In the genomic region with DNA sequence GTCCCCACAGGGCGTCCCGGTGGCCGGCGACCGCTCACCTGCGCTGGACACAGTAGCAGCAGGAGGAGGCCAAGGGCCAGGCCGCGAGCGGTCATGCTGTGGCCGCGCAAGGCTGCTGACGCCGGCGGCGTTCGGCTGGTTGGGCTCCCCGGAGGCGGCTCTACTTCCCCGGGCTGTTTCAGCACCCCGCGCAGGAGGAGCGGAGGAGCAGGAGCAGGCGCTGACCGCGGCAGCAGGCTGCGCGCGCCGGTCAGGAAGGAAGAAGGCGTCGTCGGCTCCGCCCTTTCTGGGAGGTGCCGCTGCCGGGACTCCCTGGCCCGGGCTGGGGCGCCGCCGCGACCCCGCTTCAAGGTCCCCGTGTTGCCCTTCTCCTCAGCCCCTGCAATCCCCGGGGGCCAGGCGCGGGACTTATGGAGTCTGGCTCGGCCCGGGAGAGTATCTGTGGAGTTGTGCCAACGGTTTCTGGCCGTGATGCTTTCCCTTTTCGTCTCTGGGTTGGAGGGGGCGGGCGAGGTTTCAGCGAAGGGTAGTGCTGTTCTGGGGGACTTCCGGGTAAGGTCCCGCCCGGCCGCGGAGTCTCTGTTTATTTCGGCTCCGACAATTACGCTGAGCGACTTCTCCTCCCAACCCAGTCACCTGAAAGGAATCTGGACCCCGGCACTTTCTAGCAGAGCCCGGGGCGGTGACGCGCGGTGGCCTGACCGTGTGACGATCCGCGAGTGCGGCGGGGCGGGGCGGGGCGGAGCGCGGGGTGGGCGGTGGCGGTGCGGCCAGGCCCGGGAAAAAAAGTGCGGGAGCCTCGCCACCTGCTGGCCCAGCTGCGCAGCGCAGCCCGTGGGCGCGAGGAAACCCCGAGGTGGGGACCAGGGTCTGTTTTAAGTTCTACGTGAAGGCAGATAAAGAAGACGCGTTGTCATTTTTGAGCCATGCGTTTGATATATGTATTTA, we compare ENCODE assay signal across 1 cellular context.
TF ChIP-seq lines count a peak whose summit lies in the region.

A gene (minus strand): TSS at position 258 of the 948 bp plus-strand sequence. CDS start 163 bp downstream, at position 95.

TF ChIP-seq in HepG2, 621 proteins besides CTCF, POLR2A, EP300 and RAD21 (continued from another document and continues in another):
- TF ChIP-seq, protein P1, sequence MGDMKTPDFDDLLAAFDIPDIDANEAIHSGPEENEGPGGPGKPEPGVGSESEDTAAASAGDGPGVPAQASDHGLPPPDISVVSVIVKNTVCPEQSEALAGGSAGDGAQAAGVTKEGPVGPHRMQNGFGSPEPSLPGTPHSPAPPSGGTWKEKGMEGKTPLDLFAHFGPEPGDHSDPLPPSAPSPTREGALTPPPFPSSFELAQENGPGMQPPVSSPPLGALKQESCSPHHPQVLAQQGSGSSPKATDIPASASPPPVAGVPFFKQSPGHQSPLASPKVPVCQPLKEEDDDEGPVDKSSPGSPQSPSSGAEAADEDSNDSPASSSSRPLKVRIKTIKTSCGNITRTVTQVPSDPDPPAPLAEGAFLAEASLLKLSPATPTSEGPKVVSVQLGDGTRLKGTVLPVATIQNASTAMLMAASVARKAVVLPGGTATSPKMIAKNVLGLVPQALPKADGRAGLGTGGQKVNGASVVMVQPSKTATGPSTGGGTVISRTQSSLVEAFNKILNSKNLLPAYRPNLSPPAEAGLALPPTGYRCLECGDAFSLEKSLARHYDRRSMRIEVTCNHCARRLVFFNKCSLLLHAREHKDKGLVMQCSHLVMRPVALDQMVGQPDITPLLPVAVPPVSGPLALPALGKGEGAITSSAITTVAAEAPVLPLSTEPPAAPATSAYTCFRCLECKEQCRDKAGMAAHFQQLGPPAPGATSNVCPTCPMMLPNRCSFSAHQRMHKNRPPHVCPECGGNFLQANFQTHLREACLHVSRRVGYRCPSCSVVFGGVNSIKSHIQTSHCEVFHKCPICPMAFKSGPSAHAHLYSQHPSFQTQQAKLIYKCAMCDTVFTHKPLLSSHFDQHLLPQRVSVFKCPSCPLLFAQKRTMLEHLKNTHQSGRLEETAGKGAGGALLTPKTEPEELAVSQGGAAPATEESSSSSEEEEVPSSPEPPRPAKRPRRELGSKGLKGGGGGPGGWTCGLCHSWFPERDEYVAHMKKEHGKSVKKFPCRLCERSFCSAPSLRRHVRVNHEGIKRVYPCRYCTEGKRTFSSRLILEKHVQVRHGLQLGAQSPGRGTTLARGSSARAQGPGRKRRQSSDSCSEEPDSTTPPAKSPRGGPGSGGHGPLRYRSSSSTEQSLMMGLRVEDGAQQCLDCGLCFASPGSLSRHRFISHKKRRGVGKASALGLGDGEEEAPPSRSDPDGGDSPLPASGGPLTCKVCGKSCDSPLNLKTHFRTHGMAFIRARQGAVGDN (CRISPR knock-in tag; IDR thresholded peaks at IDR 0.05): peak; percentile 91
- TF ChIP-seq ZNF34 (CRISPR knock-in tag; IDR thresholded peaks at IDR 0.05; ENCODE audit: borderline replicate concordance) (peak; percentile 81; the same call in 1 of the 2 replicates), ZNF672 (CRISPR knock-in tag; IDR thresholded peaks at IDR 0.05) (no peak), REL (CRISPR knock-in tag; conservative IDR thresholded peaks at IDR 0.05) (no peak), ZNF232 (CRISPR knock-in tag; IDR thresholded peaks at IDR 0.05; ENCODE audit: borderline replicate concordance) (no peak), ZNF619 (CRISPR knock-in tag; IDR thresholded peaks at IDR 0.05) (no peak), PAWR (CRISPR knock-in tag; IDR thresholded peaks at IDR 0.05; ENCODE audit: borderline replicate concordance) (no peak), SP1 (IDR thresholded peaks at IDR 0.05) (no peak), SP1 (CRISPR knock-in tag; IDR thresholded peaks at IDR 0.05) (peak; percentile 60; the same call in 1 of the 2 replicates), HCFC1 (IDR thresholded peaks at IDR 0.05; ENCODE audit: low read depth, low read length) (no peak), NFYB (CRISPR knock-in tag; IDR thresholded peaks at IDR 0.05) (0 out of 2 replicates have a peak, but pooled peaks have one; percentile 16), HDAC6 (IDR thresholded peaks at IDR 0.05; ENCODE audit: low read depth, low read length) (no peak), KDM4B (CRISPR knock-in tag; IDR thresholded peaks at IDR 0.05) (no peak), RNF2 (conservative IDR thresholded peaks at IDR 0.05; ENCODE audit: low read depth) (no peak), HMG20B (CRISPR knock-in tag; conservative IDR thresholded peaks at IDR 0.05) (no peak), FOXO1 (CRISPR knock-in tag; IDR thresholded peaks at IDR 0.05) (peak; percentile 18; the same call in 1 of the 2 replicates), ZNF44 (CRISPR knock-in tag; IDR thresholded peaks at IDR 0.05) (peak; percentile 17; the same call in 1 of the 2 replicates), AGO2 (optimal IDR thresholded peaks at IDR 0.05; ENCODE audit: low read depth, low read length) (peak; percentile 87), POLR2AphosphoS2 (IDR thresholded peaks at IDR 0.05; ENCODE audit: low read depth, low read length) (no peak)
- TF ChIP-seq, protein P2, sequence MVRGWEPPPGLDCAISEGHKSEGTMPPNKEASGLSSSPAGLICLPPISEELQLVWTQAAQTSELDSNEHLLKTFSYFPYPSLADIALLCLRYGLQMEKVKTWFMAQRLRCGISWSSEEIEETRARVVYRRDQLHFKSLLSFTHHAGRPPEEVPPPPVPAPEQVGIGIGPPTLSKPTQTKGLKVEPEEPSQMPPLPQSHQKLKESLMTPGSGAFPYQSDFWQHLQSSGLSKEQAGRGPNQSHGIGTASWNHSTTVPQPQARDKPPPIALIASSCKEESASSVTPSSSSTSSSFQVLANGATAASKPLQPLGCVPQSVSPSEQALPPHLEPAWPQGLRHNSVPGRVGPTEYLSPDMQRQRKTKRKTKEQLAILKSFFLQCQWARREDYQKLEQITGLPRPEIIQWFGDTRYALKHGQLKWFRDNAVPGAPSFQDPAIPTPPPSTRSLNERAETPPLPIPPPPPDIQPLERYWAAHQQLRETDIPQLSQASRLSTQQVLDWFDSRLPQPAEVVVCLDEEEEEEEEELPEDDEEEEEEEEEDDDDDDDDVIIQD (CRISPR knock-in tag; IDR thresholded peaks at IDR 0.05; ENCODE audit: low read depth): peak; percentile 32; the same call in 1 of the 2 replicates
- TF ChIP-seq, protein P3, sequence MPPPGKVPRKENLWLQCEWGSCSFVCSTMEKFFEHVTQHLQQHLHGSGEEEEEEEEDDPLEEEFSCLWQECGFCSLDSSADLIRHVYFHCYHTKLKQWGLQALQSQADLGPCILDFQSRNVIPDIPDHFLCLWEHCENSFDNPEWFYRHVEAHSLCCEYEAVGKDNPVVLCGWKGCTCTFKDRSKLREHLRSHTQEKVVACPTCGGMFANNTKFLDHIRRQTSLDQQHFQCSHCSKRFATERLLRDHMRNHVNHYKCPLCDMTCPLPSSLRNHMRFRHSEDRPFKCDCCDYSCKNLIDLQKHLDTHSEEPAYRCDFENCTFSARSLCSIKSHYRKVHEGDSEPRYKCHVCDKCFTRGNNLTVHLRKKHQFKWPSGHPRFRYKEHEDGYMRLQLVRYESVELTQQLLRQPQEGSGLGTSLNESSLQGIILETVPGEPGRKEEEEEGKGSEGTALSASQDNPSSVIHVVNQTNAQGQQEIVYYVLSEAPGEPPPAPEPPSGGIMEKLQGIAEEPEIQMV (CRISPR knock-in tag; IDR thresholded peaks at IDR 0.05; ENCODE audit: low read depth): peak; percentile 62; the same call in 1 of the 2 replicates
- TF ChIP-seq, protein P4, sequence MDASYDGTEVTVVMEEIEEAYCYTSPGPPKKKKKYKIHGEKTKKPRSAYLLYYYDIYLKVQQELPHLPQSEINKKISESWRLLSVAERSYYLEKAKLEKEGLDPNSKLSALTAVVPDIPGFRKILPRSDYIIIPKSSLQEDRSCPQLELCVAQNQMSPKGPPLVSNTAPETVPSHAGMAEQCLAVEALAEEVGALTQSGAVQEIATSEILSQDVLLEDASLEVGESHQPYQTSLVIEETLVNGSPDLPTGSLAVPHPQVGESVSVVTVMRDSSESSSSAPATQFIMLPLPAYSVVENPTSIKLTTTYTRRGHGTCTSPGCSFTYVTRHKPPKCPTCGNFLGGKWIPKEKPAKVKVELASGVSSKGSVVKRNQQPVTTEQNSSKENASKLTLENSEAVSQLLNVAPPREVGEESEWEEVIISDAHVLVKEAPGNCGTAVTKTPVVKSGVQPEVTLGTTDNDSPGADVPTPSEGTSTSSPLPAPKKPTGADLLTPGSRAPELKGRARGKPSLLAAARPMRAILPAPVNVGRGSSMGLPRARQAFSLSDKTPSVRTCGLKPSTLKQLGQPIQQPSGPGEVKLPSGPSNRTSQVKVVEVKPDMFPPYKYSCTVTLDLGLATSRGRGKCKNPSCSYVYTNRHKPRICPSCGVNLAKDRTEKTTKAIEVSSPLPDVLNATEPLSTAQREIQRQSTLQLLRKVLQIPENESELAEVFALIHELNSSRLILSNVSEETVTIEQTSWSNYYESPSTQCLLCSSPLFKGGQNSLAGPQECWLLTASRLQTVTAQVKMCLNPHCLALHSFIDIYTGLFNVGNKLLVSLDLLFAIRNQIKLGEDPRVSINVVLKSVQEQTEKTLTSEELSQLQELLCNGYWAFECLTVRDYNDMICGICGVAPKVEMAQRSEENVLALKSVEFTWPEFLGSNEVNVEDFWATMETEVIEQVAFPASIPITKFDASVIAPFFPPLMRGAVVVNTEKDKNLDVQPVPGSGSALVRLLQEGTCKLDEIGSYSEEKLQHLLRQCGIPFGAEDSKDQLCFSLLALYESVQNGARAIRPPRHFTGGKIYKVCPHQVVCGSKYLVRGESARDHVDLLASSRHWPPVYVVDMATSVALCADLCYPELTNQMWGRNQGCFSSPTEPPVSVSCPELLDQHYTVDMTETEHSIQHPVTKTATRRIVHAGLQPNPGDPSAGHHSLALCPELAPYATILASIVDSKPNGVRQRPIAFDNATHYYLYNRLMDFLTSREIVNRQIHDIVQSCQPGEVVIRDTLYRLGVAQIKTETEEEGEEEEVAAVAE (CRISPR knock-in tag; IDR thresholded peaks at IDR 0.05; ENCODE audit: borderline replicate concordance): no peak
- TF ChIP-seq, protein P5, sequence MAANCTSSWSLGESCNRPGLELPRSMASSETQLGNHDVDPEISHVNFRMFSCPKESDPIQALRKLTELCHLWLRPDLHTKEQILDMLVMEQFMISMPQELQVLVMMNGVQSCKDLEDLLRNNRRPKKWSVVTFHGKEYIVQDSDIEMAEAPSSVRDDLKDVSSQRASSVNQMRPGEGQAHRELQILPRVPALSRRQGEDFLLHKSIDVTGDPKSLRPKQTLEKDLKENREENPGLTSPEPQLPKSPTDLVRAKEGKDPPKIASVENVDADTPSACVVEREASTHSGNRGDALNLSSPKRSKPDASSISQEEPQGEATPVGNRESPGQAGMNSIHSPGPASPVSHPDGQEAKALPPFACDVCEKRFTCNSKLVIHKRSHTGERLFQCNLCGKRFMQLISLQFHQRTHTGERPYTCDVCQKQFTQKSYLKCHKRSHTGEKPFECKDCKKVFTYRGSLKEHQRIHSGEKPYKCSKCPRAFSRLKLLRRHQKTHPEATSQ (CRISPR knock-in tag; IDR thresholded peaks at IDR 0.05; ENCODE audit: borderline replicate concordance): 0 out of 2 replicates have a peak, but pooled peaks have one; percentile 23
- TF ChIP-seq, protein P6, sequence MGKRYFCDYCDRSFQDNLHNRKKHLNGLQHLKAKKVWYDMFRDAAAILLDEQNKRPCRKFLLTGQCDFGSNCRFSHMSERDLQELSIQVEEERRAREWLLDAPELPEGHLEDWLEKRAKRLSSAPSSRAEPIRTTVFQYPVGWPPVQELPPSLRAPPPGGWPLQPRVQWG (CRISPR knock-in tag; IDR thresholded peaks at IDR 0.05; ENCODE audit: borderline replicate concordance, low read depth): no peak
- TF ChIP-seq, protein P7, sequence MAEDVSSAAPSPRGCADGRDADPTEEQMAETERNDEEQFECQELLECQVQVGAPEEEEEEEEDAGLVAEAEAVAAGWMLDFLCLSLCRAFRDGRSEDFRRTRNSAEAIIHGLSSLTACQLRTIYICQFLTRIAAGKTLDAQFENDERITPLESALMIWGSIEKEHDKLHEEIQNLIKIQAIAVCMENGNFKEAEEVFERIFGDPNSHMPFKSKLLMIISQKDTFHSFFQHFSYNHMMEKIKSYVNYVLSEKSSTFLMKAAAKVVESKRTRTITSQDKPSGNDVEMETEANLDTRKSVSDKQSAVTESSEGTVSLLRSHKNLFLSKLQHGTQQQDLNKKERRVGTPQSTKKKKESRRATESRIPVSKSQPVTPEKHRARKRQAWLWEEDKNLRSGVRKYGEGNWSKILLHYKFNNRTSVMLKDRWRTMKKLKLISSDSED (CRISPR knock-in tag; IDR thresholded peaks at IDR 0.05): no peak
- TF ChIP-seq, protein P8, sequence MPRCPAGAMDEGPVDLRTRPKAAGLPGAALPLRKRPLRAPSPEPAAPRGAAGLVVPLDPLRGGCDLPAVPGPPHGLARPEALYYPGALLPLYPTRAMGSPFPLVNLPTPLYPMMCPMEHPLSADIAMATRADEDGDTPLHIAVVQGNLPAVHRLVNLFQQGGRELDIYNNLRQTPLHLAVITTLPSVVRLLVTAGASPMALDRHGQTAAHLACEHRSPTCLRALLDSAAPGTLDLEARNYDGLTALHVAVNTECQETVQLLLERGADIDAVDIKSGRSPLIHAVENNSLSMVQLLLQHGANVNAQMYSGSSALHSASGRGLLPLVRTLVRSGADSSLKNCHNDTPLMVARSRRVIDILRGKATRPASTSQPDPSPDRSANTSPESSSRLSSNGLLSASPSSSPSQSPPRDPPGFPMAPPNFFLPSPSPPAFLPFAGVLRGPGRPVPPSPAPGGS (CRISPR knock-in tag; IDR thresholded peaks at IDR 0.05): peak; percentile 66; the same call in 1 of the 2 replicates
- TF ChIP-seq, protein P9, sequence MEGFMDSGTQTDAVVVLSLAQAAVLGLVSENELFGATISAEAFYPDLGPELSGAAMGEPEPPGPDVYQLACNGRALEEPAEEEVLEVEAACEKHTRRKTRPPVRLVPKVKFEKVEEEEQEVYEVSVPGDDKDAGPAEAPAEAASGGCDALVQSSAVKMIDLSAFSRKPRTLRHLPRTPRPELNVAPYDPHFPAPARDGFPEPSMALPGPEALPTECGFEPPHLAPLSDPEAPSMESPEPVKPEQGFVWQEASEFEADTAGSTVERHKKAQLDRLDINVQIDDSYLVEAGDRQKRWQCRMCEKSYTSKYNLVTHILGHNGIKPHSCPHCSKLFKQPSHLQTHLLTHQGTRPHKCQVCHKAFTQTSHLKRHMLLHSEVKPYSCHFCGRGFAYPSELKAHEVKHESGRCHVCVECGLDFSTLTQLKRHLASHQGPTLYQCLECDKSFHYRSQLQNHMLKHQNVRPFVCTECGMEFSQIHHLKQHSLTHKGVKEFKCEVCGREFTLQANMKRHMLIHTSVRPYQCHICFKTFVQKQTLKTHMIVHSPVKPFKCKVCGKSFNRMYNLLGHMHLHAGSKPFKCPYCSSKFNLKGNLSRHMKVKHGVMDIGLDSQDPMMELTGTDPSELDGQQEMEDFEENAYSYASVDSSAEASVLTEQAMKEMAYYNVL (CRISPR knock-in tag; IDR thresholded peaks at IDR 0.05; ENCODE audit: borderline replicate concordance): no peak
